In the genomic region with DNA sequence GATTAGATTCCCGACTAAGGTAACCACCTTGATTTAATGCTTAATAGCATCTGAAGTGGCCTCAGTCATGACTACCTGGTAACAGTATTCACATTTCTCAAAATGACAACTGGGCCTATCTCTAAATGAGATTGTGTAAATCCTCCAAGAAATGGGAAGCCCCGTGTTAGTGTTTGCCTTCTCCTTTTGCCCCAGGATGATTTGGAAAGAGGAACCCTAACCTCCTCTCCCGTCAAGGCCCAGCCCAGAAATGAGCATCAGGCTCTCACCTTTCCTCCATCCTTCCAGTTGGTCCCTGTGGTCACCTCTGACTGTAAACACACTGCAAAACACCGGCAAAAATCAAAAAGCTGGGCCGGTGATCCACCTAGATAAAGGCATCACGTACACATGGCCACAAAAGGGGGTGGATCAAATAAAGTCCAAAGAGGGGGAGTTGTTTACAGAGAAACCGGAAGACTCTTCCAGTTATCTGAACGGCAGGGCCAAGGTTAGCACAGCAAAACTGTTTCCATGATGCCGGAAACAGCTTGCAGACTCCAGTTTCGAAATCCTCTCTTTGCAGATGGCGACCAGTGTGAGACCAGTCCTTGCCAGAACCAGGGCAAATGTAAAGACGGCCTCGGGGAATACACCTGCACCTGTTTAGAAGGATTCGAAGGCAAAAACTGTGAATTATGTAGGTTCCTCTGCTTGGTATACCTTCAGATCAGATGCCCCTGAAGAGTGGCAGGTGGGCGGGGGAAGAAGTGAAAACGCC, we compare ENCODE assay signal across 1 cellular context.
A peak's percentile ranks its signal among the peaks of the same experiment; 100 is the strongest.
TF ChIP-seq lines count a peak whose summit lies in the region.

No MANE protein-coding gene starts in this region.

TF ChIP-seq in K562, 482 proteins besides CTCF, POLR2A, EP300 and RAD21 (continued from another document and continues in another):
- TF ChIP-seq ZNF133 (CRISPR knock-in tag; IDR thresholded peaks at IDR 0.05), result no peak
- no peak for TF ChIP-seq SMARCA5 (IDR thresholded peaks at IDR 0.05)
- TF ChIP-seq U2AF2 (optimal IDR thresholded peaks at IDR 0.05; ENCODE audit: low read depth, low read length), result no peak
- no peak for TF ChIP-seq TFAP4 (CRISPR knock-in tag; IDR thresholded peaks at IDR 0.05; ENCODE audit: borderline replicate concordance)
- TF ChIP-seq, protein P1, sequence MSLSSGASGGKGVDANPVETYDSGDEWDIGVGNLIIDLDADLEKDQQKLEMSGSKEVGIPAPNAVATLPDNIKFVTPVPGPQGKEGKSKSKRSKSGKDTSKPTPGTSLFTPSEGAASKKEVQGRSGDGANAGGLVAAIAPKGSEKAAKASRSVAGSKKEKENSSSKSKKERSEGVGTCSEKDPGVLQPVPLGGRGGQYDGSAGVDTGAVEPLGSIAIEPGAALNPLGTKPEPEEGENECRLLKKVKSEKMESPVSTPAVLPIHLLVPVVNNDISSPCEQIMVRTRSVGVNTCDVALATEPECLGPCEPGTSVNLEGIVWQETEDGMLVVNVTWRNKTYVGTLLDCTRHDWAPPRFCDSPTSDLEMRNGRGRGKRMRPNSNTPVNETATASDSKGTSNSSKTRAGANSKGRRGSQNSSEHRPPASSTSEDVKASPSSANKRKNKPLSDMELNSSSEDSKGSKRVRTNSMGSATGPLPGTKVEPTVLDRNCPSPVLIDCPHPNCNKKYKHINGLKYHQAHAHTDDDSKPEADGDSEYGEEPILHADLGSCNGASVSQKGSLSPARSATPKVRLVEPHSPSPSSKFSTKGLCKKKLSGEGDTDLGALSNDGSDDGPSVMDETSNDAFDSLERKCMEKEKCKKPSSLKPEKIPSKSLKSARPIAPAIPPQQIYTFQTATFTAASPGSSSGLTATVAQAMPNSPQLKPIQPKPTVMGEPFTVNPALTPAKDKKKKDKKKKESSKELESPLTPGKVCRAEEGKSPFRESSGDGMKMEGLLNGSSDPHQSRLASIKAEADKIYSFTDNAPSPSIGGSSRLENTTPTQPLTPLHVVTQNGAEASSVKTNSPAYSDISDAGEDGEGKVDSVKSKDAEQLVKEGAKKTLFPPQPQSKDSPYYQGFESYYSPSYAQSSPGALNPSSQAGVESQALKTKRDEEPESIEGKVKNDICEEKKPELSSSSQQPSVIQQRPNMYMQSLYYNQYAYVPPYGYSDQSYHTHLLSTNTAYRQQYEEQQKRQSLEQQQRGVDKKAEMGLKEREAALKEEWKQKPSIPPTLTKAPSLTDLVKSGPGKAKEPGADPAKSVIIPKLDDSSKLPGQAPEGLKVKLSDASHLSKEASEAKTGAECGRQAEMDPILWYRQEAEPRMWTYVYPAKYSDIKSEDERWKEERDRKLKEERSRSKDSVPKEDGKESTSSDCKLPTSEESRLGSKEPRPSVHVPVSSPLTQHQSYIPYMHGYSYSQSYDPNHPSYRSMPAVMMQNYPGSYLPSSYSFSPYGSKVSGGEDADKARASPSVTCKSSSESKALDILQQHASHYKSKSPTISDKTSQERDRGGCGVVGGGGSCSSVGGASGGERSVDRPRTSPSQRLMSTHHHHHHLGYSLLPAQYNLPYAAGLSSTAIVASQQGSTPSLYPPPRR (CRISPR knock-in tag; IDR thresholded peaks at IDR 0.05; ENCODE audit: borderline replicate concordance), result no peak
- no peak for TF ChIP-seq ZNF174 (CRISPR knock-in tag; IDR thresholded peaks at IDR 0.05)
- TF ChIP-seq STAT5A (IDR thresholded peaks at IDR 0.05; ENCODE audit: borderline replicate concordance, low read length), result no peak
- peak; percentile 82 to 86 for TF ChIP-seq FOXK2 (conservative IDR thresholded peaks at IDR 0.05 in 1 of 2, IDR thresholded peaks at IDR 0.05 in 1 of 2; ENCODE audit: low read depth in 2 of 2)
- TF ChIP-seq MIER1 (IDR thresholded peaks at IDR 0.05; ENCODE audit: low read depth), result no peak
- no peak for TF ChIP-seq PCBP2 (IDR thresholded peaks at IDR 0.05; ENCODE audit: low read depth, low read length, poor library complexity, severe bottlenecking)
- no peak for TF ChIP-seq FOXA1 (IDR thresholded peaks at IDR 0.05; ENCODE audit: borderline replicate concordance)
- TF ChIP-seq ZNF354B (CRISPR knock-in tag; IDR thresholded peaks at IDR 0.05), result 0 out of 2 replicates have a peak, but pooled peaks have one; percentile 14
- TF ChIP-seq ZNF639 (CRISPR knock-in tag; conservative IDR thresholded peaks at IDR 0.05 in 1 of 2, IDR thresholded peaks at IDR 0.05 in 1 of 2), result 0 out of 4 replicates have a peak, but pooled peaks of 1 of the 2 experiments have one; percentile 49
- no peak for TF ChIP-seq CCNT2 (IDR thresholded peaks at IDR 0.05; ENCODE audit: borderline replicate concordance, extremely low read depth, insufficient read length, low read depth, low read length)
- TF ChIP-seq MECOM (CRISPR knock-in tag; IDR thresholded peaks at IDR 0.05), result no peak
- 0 out of 2 replicates have a peak, but pooled peaks have one; percentile 37 for TF ChIP-seq EHMT2 (IDR thresholded peaks at IDR 0.05)
- no peak for TF ChIP-seq ZFP30 (CRISPR knock-in tag; IDR thresholded peaks at IDR 0.05; ENCODE audit: borderline replicate concordance)
- TF ChIP-seq ZHX1 (conservative IDR thresholded peaks at IDR 0.05; ENCODE audit: low read length), result no peak
- TF ChIP-seq ZNF253 (CRISPR knock-in tag; conservative IDR thresholded peaks at IDR 0.05), result no peak
- no peak for TF ChIP-seq HINFP (tag; conservative IDR thresholded peaks at IDR 0.05; ENCODE audit: low read depth)
- no peak for TF ChIP-seq JUN (IDR thresholded peaks at IDR 0.05; ENCODE audit: borderline replicate concordance, low read depth, low read length)
- no peak for TF ChIP-seq JUN (CRISPR knock-in tag; IDR thresholded peaks at IDR 0.05; ENCODE audit: borderline replicate concordance)
- no peak for TF ChIP-seq ZFX (CRISPR knock-in tag; IDR thresholded peaks at IDR 0.05)
- no peak for TF ChIP-seq CHD7 (IDR thresholded peaks at IDR 0.05; ENCODE audit: low read depth, low read length)
- TF ChIP-seq NR3C1 (CRISPR knock-in tag; IDR thresholded peaks at IDR 0.05), result no peak
